ENCODE assay signal across 8 cellular contexts in the genomic region with DNA sequence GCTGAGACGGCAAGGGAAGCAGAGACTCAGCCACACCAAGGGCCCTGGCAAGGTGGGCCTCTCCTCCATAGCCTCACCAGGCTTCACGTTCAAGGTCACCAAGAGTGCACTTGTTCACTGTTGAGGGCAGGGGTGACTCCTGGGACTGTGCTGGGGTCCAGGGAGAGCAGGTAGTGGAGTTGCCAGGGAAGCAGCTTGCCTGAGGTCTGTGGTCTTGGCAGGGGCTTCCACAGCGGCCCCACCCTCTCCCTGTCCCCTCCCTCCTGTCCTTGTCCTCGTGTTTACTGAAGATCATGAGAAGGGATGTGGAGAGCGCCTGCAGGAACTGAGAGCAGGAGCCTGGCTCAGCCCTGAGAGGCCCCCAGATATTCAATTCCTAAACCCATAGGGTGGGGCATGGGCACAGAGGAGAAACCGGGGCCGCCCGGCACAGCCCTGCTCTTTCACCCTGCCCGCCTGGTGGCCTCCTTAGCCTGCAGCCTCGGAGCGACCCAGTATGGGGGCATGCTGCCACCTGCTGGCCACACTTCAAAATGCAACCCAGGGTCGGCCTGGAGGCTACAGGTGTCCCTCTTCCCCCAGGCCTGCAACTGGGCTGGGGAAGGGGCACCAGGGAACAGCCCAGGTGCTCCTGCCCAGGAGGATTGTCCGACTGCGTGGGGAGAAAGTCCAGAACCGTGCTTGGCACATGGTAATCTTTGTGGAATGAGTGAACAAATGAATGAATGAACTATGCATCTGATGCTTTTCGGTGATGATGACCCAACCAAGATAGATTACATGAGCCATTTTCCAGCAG. TPM values are rescaled to one million over a fixed set of nuclear protein-coding genes. Genes with fewer than 3 reads are reported as not detected.
DNase-seq lines count a peak whose midpoint lies in the region; ATAC-seq and TF ChIP-seq lines count a peak whose summit lies in the region.
"Not testable (repeated sequence)": the region's sequence is repeated elsewhere in the genome, so short reads cannot be mapped to it uniquely, and the experiment has no call there.

No MANE protein-coding gene starts in this region.

- intact Hi-C loops in lower leg skin (cut with DNase I; ENCODE audit: low total_unique reads) = loop anchor here (5.0 kb wide), 1 partner anchor 533 kb away; no protein-coding TSS in a partner anchor

- TF ChIP-seq POLR2A in lower leg skin (IDR thresholded peaks at IDR 0.05) = not testable (repeated sequence)

- ATAC-seq in GM19372 (IDR thresholded peaks at IDR 0.05; ENCODE audit: low read depth, unreplicated experiment) (peak; percentile 89), HG03565 (IDR thresholded peaks at IDR 0.05; ENCODE audit: unreplicated experiment) (peak; percentile 75)

- not testable (repeated sequence) for H3K4me3 ChIP-seq in lower leg skin (ENCODE audit: low read depth, poor library complexity, severe bottlenecking)

- 15 to 23% methylated on average over 12 to 14 of the region's 16 CpGs for WGBS in lower leg skin, 2 donors

- peak in 1 of 3 donors; percentile 94 for TF ChIP-seq CTCF in lower leg skin (IDR thresholded peaks at IDR 0.05)

- peak in 12 of 14 donors; percentile 17 to 80 (median 54) for DNase-seq in C1 segment of cervical spinal cord (lab: John Stamatoyannopoulos, UW)
- DNase-seq in NCI-H82 treated with DMSO at 0.1 percent for 48 hours (lab: John Stamatoyannopoulos, UW; ENCODE audit: unreplicated experiment) = peak; percentile 26
- peak; percentile 92 to 93 for DNase-seq in activated CD4-positive, alpha-beta T cell treated with anti-CD3 and anti-CD28 coated beads, Interleukin-2, amount 50 U/mL, for 48 hours
- DNase-seq in dedifferentiated amniotic fluid mesenchymal stem cell (ENCODE audit: extremely low spot score) = peak; percentile 37
- DNase-seq in lower leg skin (ENCODE audit: low spot score in 2 of 2) = peak; percentile 71 to 97
- DNase-seq in stimulated activated CD4-positive, alpha-beta T cell treated with anti-CD3 and anti-CD28 coated beads, TNF-alpha, amount 100 ng/mL, for 1 hour (ENCODE audit: low read depth in 3 of 3, low spot score in 1 of 3) = peak; percentile 62 to 89 (median 75)

RNA-seq across cellular contexts. Expression of gene ALPI, which starts 15.5 kb away (rescaled TPM):
- total RNA-seq in lower leg skin = not detected

RNA-seq across cellular contexts. Expression of gene ALPG, which starts 33.8 kb away (rescaled TPM):
- total RNA-seq in lower leg skin = not detected

RNA-seq across cellular contexts. Expression of gene ECEL1, which starts 47.2 kb away (rescaled TPM):
- under 1 TPM in 2 of 4 donors, not detected in 2; 0.10 to 0.39 TPM for total RNA-seq in lower leg skin

Comparison
In these comparisons a context has a peak if more than half of its experiments do, and no peak if none do; other contexts are left out.
1. DNase-seq: peak in every context shown above with its lines; median percentile 92 in activated CD4-positive, alpha-beta T cell treated with anti-CD3 and anti-CD28 coated beads, Interleukin-2, amount 50 U/mL, for 48 hours; 84 in lower leg skin; 75 in stimulated activated CD4-positive, alpha-beta T cell treated with anti-CD3 and anti-CD28 coated beads, TNF-alpha, amount 100 ng/mL, for 1 hour; 54 in C1 segment of cervical spinal cord; 37 in dedifferentiated amniotic fluid mesenchymal stem cell; 26 in NCI-H82 treated with DMSO at 0.1 percent for 48 hours.